ENCODE assay signal across 20 cellular contexts in the genomic region with DNA sequence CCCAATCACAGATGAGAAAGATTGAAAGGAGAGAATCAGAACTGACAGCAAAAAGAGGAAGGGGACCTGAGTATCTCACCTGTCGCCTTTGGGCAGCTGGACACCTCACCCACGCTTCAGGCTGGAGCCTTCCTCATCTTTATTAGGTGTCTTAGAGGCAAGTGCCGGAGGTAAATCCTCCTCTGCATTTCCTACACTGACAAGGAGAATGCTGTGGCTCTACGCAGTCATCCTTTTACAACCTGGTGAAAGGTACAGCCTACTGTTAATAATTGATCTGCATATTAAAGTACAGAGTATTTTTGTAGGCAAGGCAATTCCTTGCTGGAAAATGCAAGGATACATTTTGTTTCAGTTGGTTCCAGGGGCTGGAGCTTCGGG. TPM values are rescaled to one million over a fixed set of nuclear protein-coding genes. Genes with fewer than 3 reads are reported as not detected.
A peak's percentile ranks its signal among the peaks of the same experiment; 100 is the strongest.
DNase-seq lines count a peak whose midpoint lies in the region; ATAC-seq, FAIRE-seq and TF ChIP-seq lines count a peak whose summit lies in the region.
"Had no signal": no experiment of that assay in that cellular context is flagged by ENCODE, and none has a peak within 500 bp of the region (broad histone marks: within the 10 kb centered on the region; RNA-seq: fewer than 3 reads in every experiment).

No MANE protein-coding gene starts in this region.

- intact Hi-C loops in CD14-positive monocyte (cut with micrococcal nuclease) (no loop called here), GM12878 (cut with micrococcal nuclease; ENCODE audit: unreplicated experiment) (no loop called here), mucosa of descending colon (cut with DNase I, micrococcal nuclease) (no loop called here)

- H2AFZ ChIP-seq in GM12878 (ENCODE audit: control insufficient read depth, low read depth, low read length) = no peak overlapping the region

- no peak overlapping the region for H3K4me2 ChIP-seq in GM12878 (ENCODE audit: control insufficient read depth, insufficient read depth)

- no peaks in the 10 kb centered on the region for H3K27me3 ChIP-seq in GM12878 (replicated peaks in 1 of 2; ENCODE audit: control insufficient read depth in 2 of 2, insufficient read depth in 2 of 2, low read length in 1 of 2)
- H3K27me3 ChIP-seq in small intestine (ENCODE audit: control insufficient read depth in 2 of 2, insufficient read depth in 2 of 2, low read length in 2 of 2) = no peaks in the 10 kb centered on the region
- H3K27me3 ChIP-seq in foreskin keratinocyte = peaks cover 13% of the 10 kb centered on the region
- H3K27me3 ChIP-seq: SJSA1 had no signal

- H3K27ac ChIP-seq in GM12878 (ENCODE audit: control insufficient read depth, insufficient read depth) (no peak overlapping the region), small intestine (ENCODE audit: low read depth in 1 of 2, low read length in 1 of 2) (peak overlapping the region; percentile 16 to 66), foreskin keratinocyte (no peak overlapping the region)
- H3K27ac ChIP-seq: HL-60, SJSA1 had no signal

- in situ Hi-C loops in GM12878 (cut with MboI) = no loop called here

- H3K4me1 Mint-ChIP-seq in CD14-positive monocyte = peaks cover 39% of the 10 kb centered on the region
- H3K4me1 Mint-ChIP-seq: CD4-positive, CD25-positive, alpha-beta regulatory T cell had no signal

- BruUV-seq in GM12878 (replicated peaks; lab: Mats Ljungman, UMichigan) = no TSS peak

- no peak for DNase-seq in CD14-positive monocyte (ENCODE audit: low spot score)
- DNase-seq in GM12878 (ENCODE audit: low read depth, low spot score) = no peak
- peak in 2 of 3 donors; percentile 36 to 38 for DNase-seq in mucosa of descending colon
- peak; percentile 82 for DNase-seq in small intestine
- DNase-seq in DMS53 treated with DMSO at 0.1 percent for 48 hours (lab: John Stamatoyannopoulos, UW; ENCODE audit: unreplicated experiment) = no peak
- no peak for DNase-seq in foreskin keratinocyte
- DNase-seq in activated T-cell treated with anti-CD3 and anti-CD28 coated beads, Interleukin-2, amount 50 U/mL, for 1 hour = no peak
- no peak for DNase-seq in ecto neural progenitor cell (ENCODE audit: low spot score)
- DNase-seq: Calu3; CD4-positive, CD25-positive, alpha-beta regulatory T cell; DMS53; NCI-H1930; NCI-H446 treated with DMSO at 0.1 percent for 48 hours; NK-92 treated with Interleukin-12 subunit alpha and Interleukin-12 subunit beta, amount 100 ng/mL, for 24 hours; PC-3 had no signal

- H3K27me3 Mint-ChIP-seq in CD14-positive monocyte (ENCODE audit: low read depth in 3 of 3) = peaks cover 0 to 5% (median 3%) of the 10 kb centered on the region in 3 donors

- H3K36me3 Mint-ChIP-seq in CD14-positive monocyte = peaks cover 15 to 42% of the 10 kb centered on the region in 2 donors
- H3K36me3 Mint-ChIP-seq: CD4-positive, CD25-positive, alpha-beta regulatory T cell had no signal

- H4K20me1 ChIP-seq in GM12878 (ENCODE audit: control insufficient read depth, insufficient read depth) = no peaks in the 10 kb centered on the region

- CTCF ChIA-PET in GM12878 (lab: Yijun Ruan, JAX) = interaction anchor here (0.9 to 5.7 kb wide), 5 partner anchors 8 to 241 kb away, joined by 3 to 33 read pairs (median 10); partner anchors contain the start of gene PRLR

- H3K9me3 ChIP-seq in GM12878 (replicated peaks; ENCODE audit: control insufficient read depth, insufficient read depth, low read length) = no peaks in the 10 kb centered on the region
- no peaks in the 10 kb centered on the region for H3K9me3 ChIP-seq in mucosa of descending colon
- H3K9me3 ChIP-seq in small intestine (ENCODE audit: control insufficient read depth, low read depth) = no peaks in the 10 kb centered on the region
- H3K9me3 ChIP-seq: HAP-1, SJSA1 had no signal

- no peaks in the 10 kb centered on the region for H3K79me2 ChIP-seq in GM12878 (ENCODE audit: control insufficient read depth, insufficient read depth, low read length)

- ATAC-seq in GM12878 (peak; percentile 35), mucosa of descending colon (peak; percentile 77), foreskin keratinocyte (no peak)
- ATAC-seq: K562, PC-3 had no signal

- no peaks in the 10 kb centered on the region for H3K36me3 ChIP-seq in GM12878 (ENCODE audit: control insufficient read depth in 2 of 2, insufficient read depth in 2 of 2, low read length in 1 of 2)
- H3K36me3 ChIP-seq in mucosa of descending colon (ENCODE audit: low read depth) = no peaks in the 10 kb centered on the region
- no peaks in the 10 kb centered on the region for H3K36me3 ChIP-seq in small intestine (ENCODE audit: control insufficient read depth in 2 of 2, insufficient read depth in 2 of 2, low read length in 2 of 2)
- H3K36me3 ChIP-seq: HAP-1, SJSA1 had no signal

- no peak overlapping the region for H3K9ac ChIP-seq in GM12878 (ENCODE audit: control insufficient read depth, insufficient read depth, low read length)

- peak overlapping the region; percentile 73 to 87 for H3K4me3 Mint-ChIP-seq in CD14-positive monocyte
- H3K4me3 Mint-ChIP-seq: CD4-positive, CD25-positive, alpha-beta regulatory T cell had no signal

- no peak for TF ChIP-seq POLR2A in GM12878 (IDR thresholded peaks at IDR 0.05; ENCODE audit: low read depth, low read length)

- H3K4me3 ChIP-seq in GM12878 (no peak overlapping the region), mucosa of descending colon (no peak overlapping the region), small intestine (ENCODE audit: low read depth in 1 of 2, low read length in 2 of 2) (peak overlapping the region in 1 of 2 donors; percentile 42)
- H3K4me3 ChIP-seq: HAP-1, K562, SJSA1 had no signal

- SMC1A ChIA-PET in GM12878 (lab: Charles Lee; ENCODE audit: uncharacterized antibody, unreplicated experiment) = interaction anchor here (1.2 to 5.7 kb wide), 8 partner anchors 8 to 240 kb away, joined by 3 to 40 read pairs (median 6); partner anchors contain the start of gene PRLR

- TF ChIP-seq RAD21 in GM12878 (IDR thresholded peaks at IDR 0.05; ENCODE audit: insufficient read depth, low read depth, low read length) = no peak

- FAIRE-seq in GM12878 (lab: Jason Lieb, UNC) (no peak), small intestine (lab: Jason Lieb, UNC) (no peak)
- FAIRE-seq: K562 had no signal

- no peaks in the 10 kb centered on the region for H3K9me3 Mint-ChIP-seq in CD14-positive monocyte

- no peak for TF ChIP-seq EP300 in GM12878 (IDR thresholded peaks at IDR 0.05; ENCODE audit: borderline replicate concordance in 1 of 2, control insufficient read depth in 1 of 2, low read depth in 2 of 2, low read length in 2 of 2)

- 63% methylated on average over 5 of the region's 5 CpGs for WGBS in GM12878 (ENCODE audit: insufficient coverage, insufficient replicate concordance, low lambda C conversion rate, missing lambda C conversion rate)
- WGBS in small intestine, 3 donors = 16 to 62% (median 33%) methylated on average over 5 of the region's 5 CpGs

- peaks cover 15% of the 10 kb centered on the region for H3K4me1 ChIP-seq in GM12878 (ENCODE audit: control insufficient read depth, insufficient read depth, low read length)
- H3K4me1 ChIP-seq in mucosa of descending colon (ENCODE audit: low read depth) = peaks cover 30% of the 10 kb centered on the region
- peaks cover 3 to 4% of the 10 kb centered on the region in 2 donors for H3K4me1 ChIP-seq in small intestine (ENCODE audit: control insufficient read depth in 2 of 2, insufficient read depth in 1 of 2, low read depth in 1 of 2, low read length in 1 of 2)
- no peaks in the 10 kb centered on the region for H3K4me1 ChIP-seq in foreskin keratinocyte
- H3K4me1 ChIP-seq: HAP-1, SJSA1 had no signal

- RAD21 ChIA-PET in GM12878 (lab: Charles Lee; ENCODE audit: unreplicated experiment) = interaction anchor here (1.3 to 3.1 kb wide), 3 partner anchors 8 to 32 kb away, joined by 4 to 18 read pairs (median 7); no protein-coding TSS in a partner anchor

- POLR2A ChIA-PET in GM12878 (lab: Charles Lee) = interaction anchor here (0.9 to 1.6 kb wide), 3 partner anchors 17 to 55 kb away, joined by 3 to 5 read pairs (median 3); no protein-coding TSS in a partner anchor

- TF ChIP-seq CTCF in CD14-positive monocyte (IDR thresholded peaks at IDR 0.05) (no peak), GM12878 (IDR thresholded peaks at IDR 0.05 in 2 of 3, conservative IDR thresholded peaks at IDR 0.05 in 1 of 3; ENCODE audit: control insufficient read depth in 2 of 3, extremely low read depth in 1 of 3, insufficient read depth in 1 of 3, low read depth in 3 of 3, low read length in 3 of 3) (no peak), mucosa of descending colon (IDR thresholded peaks at IDR 0.05) (no peak), foreskin keratinocyte (conservative IDR thresholded peaks at IDR 0.05) (no peak)

- H3K27ac Mint-ChIP-seq in CD14-positive monocyte = peak overlapping the region; percentile 85 to 95 (median 90)
- H3K27ac Mint-ChIP-seq: CD4-positive, CD25-positive, alpha-beta regulatory T cell had no signal

TF ChIP-seq in GM12878, 131 proteins besides CTCF, POLR2A, EP300 and RAD21 (continues in another document):
- TF ChIP-seq CHD1 (IDR thresholded peaks at IDR 0.05; ENCODE audit: low read depth, low read length) (no peak), IKZF2 (IDR thresholded peaks at IDR 0.05) (peak in 1 of 2 experiments; percentile 17; a peak in 1 of 4 replicates), SPI1 (IDR thresholded peaks at IDR 0.05; ENCODE audit: borderline replicate concordance, insufficient read depth, low read depth, low read length) (peak; percentile 37; the same call in 1 of the 2 replicates), ZNF217 (IDR thresholded peaks at IDR 0.05) (no peak)

RNA-seq across cellular contexts. Expression of gene PRLR, which starts 34.8 kb away (rescaled TPM):
- polyA plus RNA-seq in CD14-positive monocyte = under 1 TPM; 0.12 to 0.88 TPM
- total RNA-seq in GM12878 (2013; cell fraction: nucleolus; rRNA removed) = 26.0 and 26.3 TPM in 2 replicates
- 0.11 and 0.16 TPM in 2 replicates for total RNA-seq in GM12878 (2014; rRNA removed)
- total RNA-seq in GM12878 (2014; rRNA removed; fragmentation: Illumina TruSeq; extraction: Trizol) = 0.27 and 0.28 TPM in 2 replicates
- 0.64 and 0.88 TPM in 2 replicates for total RNA-seq in GM12878 (2021)
- 0.09 TPM for polyA plus RNA-seq in GM12878 (2011; ENCODE audit: low read depth)
- 8.1 and 11.1 TPM in 2 replicates for polyA plus RNA-seq in GM12878 (2011; rRNA removed)
- 8.1 and 8.4 TPM in 2 replicates for polyA plus RNA-seq in GM12878 (2011; cell fraction: cytosol; rRNA removed)
- polyA plus RNA-seq in GM12878 (2011; cell fraction: nucleus; rRNA removed) = 14.4 and 14.9 TPM in 2 replicates
- 0.13 and 0.14 TPM in 2 replicates for polyA plus RNA-seq in GM12878 (2012)
- 0.22 TPM in 2 replicates for polyA plus RNA-seq in GM12878 (2014; fragmentation: Illumina TruSeq; extraction: Trizol)
- polyA plus RNA-seq in GM12878 (2014; fragmentation: Nextera tagmentation; extraction: Ambion mirVana) = under 1 TPM; 0.04 to 0.85 TPM
- polyA plus RNA-seq in GM12878 (2014; rRNA removed) = 0.08 and 0.10 TPM in 2 replicates
- under 1 TPM; 0.03 to 0.19 TPM for polyA plus RNA-seq in GM12878 (2016; fragmentation: Nextera tagmentation; extraction: Ambion mirVana)
- 34.9 and 35.0 TPM in 2 replicates for polyA minus RNA-seq in GM12878 (2011; rRNA and poly(A)+ RNA removed)
- polyA minus RNA-seq in GM12878 (2011; cell fraction: cytosol; rRNA and poly(A)+ RNA removed) = 11.4 and 14.6 TPM in 2 replicates
- polyA minus RNA-seq in GM12878 (2011; cell fraction: nucleus; rRNA and poly(A)+ RNA removed) = 10.6 and 19.5 TPM in 2 replicates
- total RNA-seq in mucosa of descending colon = 10 to 100 TPM; 10.3 to 47.1 (median 35.8) TPM
- polyA plus RNA-seq in small intestine = 1 to 10 TPM; 1.4 to 3.6 (median 2.2) TPM
- 0.07 TPM in 1 of 2 replicates, not detected in the other for total RNA-seq in foreskin keratinocyte
- not detected in 2 replicates for polyA plus RNA-seq in foreskin keratinocyte
- total RNA-seq: A673; CD4-positive, CD25-positive, alpha-beta regulatory T cell had no signal
- polyA plus RNA-seq: CD4-positive, CD25-positive, alpha-beta regulatory T cell; K562 had no signal

Comparison
In these comparisons a context has a peak if more than half of its experiments do, and no peak if none do; other contexts are left out.
1. DNase-seq: peak in mucosa of descending colon (2 of 3) and small intestine (single experiment); none in CD14-positive monocyte (single experiment), GM12878 (single experiment), DMS53 treated with DMSO at 0.1 percent for 48 hours (single experiment), foreskin keratinocyte (0 of 2), activated T-cell treated with anti-CD3 and anti-CD28 coated beads, Interleukin-2, amount 50 U/mL, for 1 hour (single experiment) and ecto neural progenitor cell (single experiment).
2. H3K27ac ChIP-seq: peak in small intestine (2 of 2); none in GM12878 (single experiment) and foreskin keratinocyte (single experiment).